Comparison of ENCODE assay signal across 10 cellular contexts in genomic region chr4:40193578-40193977, GRCh38. TPM values are rescaled to one million over a fixed set of nuclear protein-coding genes. Genes with fewer than 3 reads are reported as not detected.
DNase-seq lines count a peak whose midpoint lies in the region; ATAC-seq and TF ChIP-seq lines count a peak whose summit lies in the region.
"Had no signal": no experiment of that assay in that cellular context is flagged by ENCODE, and none has a peak within 500 bp of the region (broad histone marks: within the 10 kb centered on the region; RNA-seq: fewer than 3 reads in every experiment).

No MANE protein-coding gene starts in this region.

- no peak for TF ChIP-seq CTCF in prostate gland (IDR thresholded peaks at IDR 0.05)

- peak overlapping the region; percentile 81 to 85 for H3K27ac ChIP-seq in prostate gland

- no peak for ATAC-seq in activated CD4-positive, alpha-beta T cell treated with anti-CD3 and anti-CD28 coated beads for 36 hours
- peak; percentile 5 for ATAC-seq in HG03571 (IDR thresholded peaks at IDR 0.05; ENCODE audit: unreplicated experiment)
- ATAC-seq in GM21515 (IDR thresholded peaks at IDR 0.05; ENCODE audit: unreplicated experiment): no peak

- no peak for TF ChIP-seq POLR2A in prostate gland (IDR thresholded peaks at IDR 0.05)

- H3K4me1 Mint-ChIP-seq in activated CD4-positive, alpha-beta T cell treated with anti-CD3 and anti-CD28 coated beads for 36 hours: peaks cover 68% of the 10 kb centered on the region
- peaks cover 68% of the 10 kb centered on the region for H3K4me1 Mint-ChIP-seq in activated T-helper 2 cell treated with anti-CD3 and anti-CD28 coated beads, Interferon-gamma antibody, Interleukin-2, Interleukin-4, amounts not matched to agents 10 μg/mL and 5 μg/mL and 100 μg/mL, durations not matched to agents 14 hours and 24 hours and 36 hours (ENCODE audit: low read depth)

- no peaks in the 10 kb centered on the region for H3K27me3 Mint-ChIP-seq in activated CD4-positive, alpha-beta T cell treated with anti-CD3 and anti-CD28 coated beads for 36 hours
- H3K27me3 Mint-ChIP-seq in activated T-helper 2 cell treated with anti-CD3 and anti-CD28 coated beads, Interferon-gamma antibody, Interleukin-2, Interleukin-4, amounts not matched to agents 10 μg/mL and 5 μg/mL and 100 μg/mL, durations not matched to agents 14 hours and 24 hours and 36 hours (ENCODE audit: low read depth): no peaks in the 10 kb centered on the region

- no peaks in the 10 kb centered on the region for H3K9me3 Mint-ChIP-seq in activated CD4-positive, alpha-beta T cell treated with anti-CD3 and anti-CD28 coated beads for 36 hours (ENCODE audit: low read depth)
- no peaks in the 10 kb centered on the region for H3K9me3 Mint-ChIP-seq in activated T-helper 2 cell treated with anti-CD3 and anti-CD28 coated beads, Interferon-gamma antibody, Interleukin-2, Interleukin-4, amounts not matched to agents 10 μg/mL and 5 μg/mL and 100 μg/mL, durations not matched to agents 14 hours and 24 hours and 36 hours

- H3K27me3 ChIP-seq in prostate gland (replicated peaks; ENCODE audit: insufficient read depth): no peaks in the 10 kb centered on the region

- H3K36me3 Mint-ChIP-seq in activated CD4-positive, alpha-beta T cell treated with anti-CD3 and anti-CD28 coated beads for 36 hours (ENCODE audit: low read depth): peaks cover 17% of the 10 kb centered on the region
- peaks cover 18% of the 10 kb centered on the region for H3K36me3 Mint-ChIP-seq in activated T-helper 2 cell treated with anti-CD3 and anti-CD28 coated beads, Interferon-gamma antibody, Interleukin-2, Interleukin-4, amounts not matched to agents 10 μg/mL and 5 μg/mL and 100 μg/mL, durations not matched to agents 14 hours and 24 hours and 36 hours (ENCODE audit: low read depth)

- peak overlapping the region; percentile 100 for H3K27ac Mint-ChIP-seq in activated CD4-positive, alpha-beta T cell treated with anti-CD3 and anti-CD28 coated beads for 36 hours
- H3K27ac Mint-ChIP-seq in activated T-helper 2 cell treated with anti-CD3 and anti-CD28 coated beads, Interferon-gamma antibody, Interleukin-2, Interleukin-4, amounts not matched to agents 10 μg/mL and 5 μg/mL and 100 μg/mL, durations not matched to agents 14 hours and 24 hours and 36 hours: peak overlapping the region; percentile 94

- H3K9me3 ChIP-seq in prostate gland: no peaks in the 10 kb centered on the region

- H3K36me3 ChIP-seq in prostate gland: no peaks in the 10 kb centered on the region

- peak overlapping the region; percentile 98 for H3K4me3 Mint-ChIP-seq in activated CD4-positive, alpha-beta T cell treated with anti-CD3 and anti-CD28 coated beads for 36 hours
- peak overlapping the region; percentile 79 for H3K4me3 Mint-ChIP-seq in activated T-helper 2 cell treated with anti-CD3 and anti-CD28 coated beads, Interferon-gamma antibody, Interleukin-2, Interleukin-4, amounts not matched to agents 10 μg/mL and 5 μg/mL and 100 μg/mL, durations not matched to agents 14 hours and 24 hours and 36 hours (ENCODE audit: low read depth)

- H3K4me1 ChIP-seq in prostate gland (replicated peaks): peaks cover 10% of the 10 kb centered on the region

- 85% methylated on average over 7 of the region's 7 CpGs for WGBS in prostate gland

- CTCF ChIA-PET in activated CD4-positive, alpha-beta T cell treated with anti-CD3 and anti-CD28 coated beads for 36 hours (lab: Charles Lee): interaction anchor here (0.7 to 7.4 kb wide), 2 partner anchors 14 to 113 kb away, joined by 3 to 68 read pairs; no protein-coding TSS in a partner anchor

- DNase-seq in activated CD4-positive, alpha-beta T cell treated with anti-CD3 and anti-CD28 coated beads for 36 hours: peak; percentile 16
- no peak for DNase-seq in activated CD4-positive, alpha-beta T cell treated with anti-CD3 and anti-CD28 coated beads, Interleukin-2, amount 50 U/mL, for 48 hours
- DNase-seq in activated T-helper 2 cell treated with anti-CD3 and anti-CD28 coated beads, Interferon-gamma antibody, Interleukin-2, Interleukin-4, amounts not matched to agents 10 μg/mL and 5 μg/mL and 100 μg/mL, durations not matched to agents 14 hours and 24 hours and 36 hours (ENCODE audit: low spot score): no peak
- DNase-seq in prostate gland (ENCODE audit: low spot score) (no peak), NCI-H748 (lab: John Stamatoyannopoulos, UW; ENCODE audit: unreplicated experiment) (no peak)
- DNase-seq in activated CD4-positive, CD25-positive, alpha-beta regulatory T cell treated with anti-CD3 and anti-CD28 coated beads, Interleukin-2, amount 50 U/mL, for 72 hours: no peak
- DNase-seq: ACHN, NCI-H1417 treated with DMSO at 0.1 percent for 48 hours had no signal

- POLR2A ChIA-PET in activated CD4-positive, alpha-beta T cell treated with anti-CD3 and anti-CD28 coated beads for 36 hours (lab: Charles Lee): interaction anchor here (0.7 to 1.1 kb wide), 2 partner anchors 12 to 122 kb away, joined by 3 read pairs; no protein-coding TSS in a partner anchor

- intact Hi-C loops in activated CD4-positive, alpha-beta T cell treated with anti-CD3 and anti-CD28 coated beads for 36 hours (cut with DNase I, micrococcal nuclease): loop anchor here in 1 of 2 experiments (5.0 kb wide), 1 partner anchor 34 kb away; no protein-coding TSS in a partner anchor
- intact Hi-C loops in activated T-helper 2 cell treated with anti-CD3 and anti-CD28 coated beads, Interferon-gamma antibody, Interleukin-2, Interleukin-4, amounts not matched to agents 10 μg/mL and 5 μg/mL and 100 μg/mL, durations not matched to agents 14 hours and 24 hours and 36 hours (cut with micrococcal nuclease): loop anchor here (5.0 kb wide), 1 partner anchor 34 kb away; no protein-coding TSS in a partner anchor
- intact Hi-C loops in prostate gland (cut with DNase I): no loop called here

- H3K4me3 ChIP-seq in prostate gland: no peak overlapping the region

RNA-seq across cellular contexts. Expression of gene RHOH, which starts 3.3 kb away (rescaled TPM):
- 10 to 100 TPM; 74.7 to 83.6 TPM for total RNA-seq in activated CD4-positive, alpha-beta T cell treated with anti-CD3 and anti-CD28 coated beads for 36 hours
- total RNA-seq in activated T-helper 2 cell treated with anti-CD3 and anti-CD28 coated beads, Interferon-gamma antibody, Interleukin-2, Interleukin-4, amounts not matched to agents 10 μg/mL and 5 μg/mL and 100 μg/mL, durations not matched to agents 14 hours and 24 hours and 36 hours: 108 and 120 TPM in 2 replicates
- total RNA-seq in prostate gland: 1 to 10 TPM; 1.3 to 1.9 TPM

Comparison
In these comparisons a context has a peak if more than half of its experiments do, and no peak if none do; other contexts are left out.
1. RNA of gene RHOH, which starts 3.3 kb away (total RNA-seq): 108 to 120 TPM in activated T-helper 2 cell treated with anti-CD3 and anti-CD28 coated beads, Interferon-gamma antibody, Interleukin-2, Interleukin-4, amounts not matched to agents 10 μg/mL and 5 μg/mL and 100 μg/mL, durations not matched to agents 14 hours and 24 hours and 36 hours and 74.7 to 83.6 TPM in activated CD4-positive, alpha-beta T cell treated with anti-CD3 and anti-CD28 coated beads for 36 hours; 1.3 to 1.9 TPM in prostate gland; every median in the first group is over 10 times any median in the second.